Comparison of ENCODE assay signal across 14 cellular contexts in the genomic region with DNA sequence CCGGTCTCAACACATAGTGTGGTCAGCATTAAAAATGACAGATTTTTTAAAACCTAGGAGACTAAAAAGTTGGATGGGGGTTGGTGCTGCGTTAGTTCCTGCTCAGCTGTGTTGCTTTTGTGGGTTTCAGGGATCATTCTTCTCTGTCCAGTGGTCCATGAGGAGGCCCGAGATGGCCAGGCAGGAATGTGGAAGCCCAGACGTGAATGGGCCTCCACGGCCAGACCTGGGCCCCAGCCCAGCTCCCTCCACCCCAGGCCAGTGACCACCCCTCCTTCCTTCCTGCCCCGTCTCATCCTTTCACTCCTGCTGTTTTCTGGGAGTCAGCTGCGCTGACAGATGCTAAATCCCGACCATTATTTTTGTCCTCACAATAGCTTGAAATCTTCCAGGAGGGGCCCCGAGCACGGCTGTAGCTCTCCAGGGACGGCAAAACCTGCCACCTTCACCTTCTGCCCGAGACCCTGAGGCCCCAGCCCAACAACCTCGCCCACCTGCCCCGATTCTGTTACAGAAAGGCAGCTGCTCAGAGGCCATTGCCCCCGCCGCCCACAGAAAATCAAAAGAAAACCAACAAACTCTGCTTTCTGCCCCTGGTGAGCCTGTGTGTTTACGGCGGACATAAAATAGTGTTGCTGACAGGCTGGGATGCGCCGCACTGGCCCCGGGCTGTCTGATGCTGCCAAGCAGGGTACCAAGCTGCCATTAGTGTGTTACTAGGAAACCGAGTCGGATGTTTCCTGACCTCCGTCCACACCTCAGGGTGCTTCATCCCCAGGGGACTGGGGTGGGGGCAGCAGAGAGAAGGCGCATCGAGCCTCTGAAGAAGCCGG.
DNase-seq lines count a peak whose midpoint lies in the region; ATAC-seq and TF ChIP-seq lines count a peak whose summit lies in the region.
"Had no signal": no experiment of that assay in that cellular context is flagged by ENCODE, and none has a peak within 500 bp of the region (broad histone marks: within the 10 kb centered on the region; RNA-seq: fewer than 3 reads in every experiment).

No MANE protein-coding gene starts in this region.

- H3K27me3 ChIP-seq in Karpas-422 (ENCODE audit: low read length) (0 out of 2 replicates have a peak, but pooled peaks cover 3% of the 10 kb centered on the region), spleen (replicated peaks in 1 of 7) (no peaks in the 10 kb centered on the region)

- H3K36me3 Mint-ChIP-seq in chondrocyte (ENCODE audit: low read depth): peaks cover 7% of the 10 kb centered on the region
- H3K36me3 Mint-ChIP-seq: natural killer cell treated with Interleukin-12 subunit alpha and Interleukin-12 subunit beta and Interleukin-15 and Interleukin-18, amount 100 ng/mL, for 72 hours had no signal

- no peak for TF ChIP-seq CTCF in chondrocyte (IDR thresholded peaks at IDR 0.05)
- TF ChIP-seq CTCF in spleen (IDR thresholded peaks at IDR 0.05 in 8 of 11, conservative IDR thresholded peaks at IDR 0.05 in 3 of 11): no peak

- peaks cover 42% of the 10 kb centered on the region for H4K20me1 ChIP-seq in Karpas-422 (ENCODE audit: insufficient read depth, low read depth, low read length)

- ATAC-seq in GM19328 (IDR thresholded peaks at IDR 0.05; ENCODE audit: unreplicated experiment): no peak
- ATAC-seq: natural killer cell treated with Interleukin-12 subunit alpha and Interleukin-12 subunit beta and Interleukin-15 and Interleukin-18, amount 100 ng/mL, for 72 hours had no signal

- no peaks in the 10 kb centered on the region for H3K27me3 Mint-ChIP-seq in chondrocyte (ENCODE audit: low read depth)
- H3K27me3 Mint-ChIP-seq: natural killer cell treated with Interleukin-12 subunit alpha and Interleukin-12 subunit beta and Interleukin-15 and Interleukin-18, amount 100 ng/mL, for 72 hours had no signal

- no peak overlapping the region for H3K4me3 Mint-ChIP-seq in chondrocyte (ENCODE audit: unreplicated experiment)
- H3K4me3 Mint-ChIP-seq: natural killer cell treated with Interleukin-12 subunit alpha and Interleukin-12 subunit beta and Interleukin-15 and Interleukin-18, amount 100 ng/mL, for 72 hours had no signal

- H3K9me3 ChIP-seq in Karpas-422 (ENCODE audit: low read length): no peaks in the 10 kb centered on the region
- no peaks in the 10 kb centered on the region for H3K9me3 ChIP-seq in spleen

- no peaks in the 10 kb centered on the region for H3K79me2 ChIP-seq in Karpas-422 (ENCODE audit: low read length)

- H3K4me1 ChIP-seq in Karpas-422 (ENCODE audit: low read length) (peaks cover 20% of the 10 kb centered on the region), spleen (peaks cover 0 to 61% (median 40%) of the 10 kb centered on the region in 6 donors)

- H3K27ac Mint-ChIP-seq in chondrocyte (ENCODE audit: unreplicated experiment): peak overlapping the region; percentile 59
- H3K27ac Mint-ChIP-seq: natural killer cell treated with Interleukin-12 subunit alpha and Interleukin-12 subunit beta and Interleukin-15 and Interleukin-18, amount 100 ng/mL, for 72 hours had no signal

- H3K9me3 Mint-ChIP-seq in chondrocyte (ENCODE audit: low read depth): no peaks in the 10 kb centered on the region
- H3K9me3 Mint-ChIP-seq: natural killer cell treated with Interleukin-12 subunit alpha and Interleukin-12 subunit beta and Interleukin-15 and Interleukin-18, amount 100 ng/mL, for 72 hours had no signal

- no peak overlapping the region for H3K9ac ChIP-seq in Karpas-422 (ENCODE audit: low read length)

- WGBS in spleen, 5 donors: 67 to 83% (median 79%) methylated on average over 27 of the region's 27 CpGs

- peak overlapping the region; percentile 41 for H3K4me2 ChIP-seq in Karpas-422 (ENCODE audit: low read depth, low read length, poor library complexity, severe bottlenecking)

- no peak overlapping the region for H2AFZ ChIP-seq in Karpas-422 (ENCODE audit: low read length)

- H3K27ac ChIP-seq in Karpas-422 (ENCODE audit: low read length): no peak overlapping the region
- H3K27ac ChIP-seq in spleen: peak overlapping the region in 7 of 8 donors; percentile 47 to 79 (median 60)
- H3K27ac ChIP-seq: 22Rv1 had no signal

- H3K4me3 ChIP-seq in Karpas-422 (ENCODE audit: low read length) (no peak overlapping the region), spleen (peak overlapping the region in 1 of 8 donors; percentile 35)

- peak in 2 of 3 experiments; percentile 47 to 75 for DNase-seq in NCI-H1417 (lab: John Stamatoyannopoulos, UW)
- no peak for DNase-seq in NCI-H1417 treated with DMSO at 0.1 percent for 48 hours (lab: John Stamatoyannopoulos, UW)
- peak; percentile 65 for DNase-seq in Karpas-422
- no peak for DNase-seq in chondrocyte (ENCODE audit: low spot score)
- DNase-seq in spleen: no peak
- DNase-seq in activated CD8-positive, alpha-beta memory T cell treated with anti-CD3 and anti-CD28 coated beads for 24 hours: no peak
- DNase-seq in inferior parietal cortex (ENCODE audit: extremely low spot score): no peak
- DNase-seq: DMS53; NCI-H1092 treated with DMSO at 0.1 percent for 48 hours; stimulated activated CD4-positive, alpha-beta T cell treated with anti-CD3 and anti-CD28 coated beads, Interleukin-12 subunit alpha, Interleukin-12 subunit beta, amount 100 ng/mL, for 4 hours; stimulated activated CD8-positive, alpha-beta memory T cell treated with anti-CD3 and anti-CD28 coated beads, Interleukin-4, amount 100 ng/mL, for 48 hours had no signal

- intact Hi-C loops in spleen (cut with DNase I; ENCODE audit: low total_unique reads): no loop called here

- H3K36me3 ChIP-seq in Karpas-422 (ENCODE audit: insufficient read depth, low read length) (no peaks in the 10 kb centered on the region), spleen (peaks cover 0 to 6% (median 0%) of the 10 kb centered on the region in 6 donors)

- no peaks in the 10 kb centered on the region for H3K9me2 ChIP-seq in Karpas-422 (replicated peaks; ENCODE audit: insufficient read depth, low read length)

- no peak for TF ChIP-seq POLR2A in spleen (IDR thresholded peaks at IDR 0.05)

- peaks cover 11% of the 10 kb centered on the region for H3K4me1 Mint-ChIP-seq in chondrocyte (ENCODE audit: low read depth)

Comparison
In these comparisons a context has a peak if more than half of its experiments do, and no peak if none do; other contexts are left out.
1. DNase-seq: peak in NCI-H1417 (2 of 3) and Karpas-422 (single experiment); none in NCI-H1417 treated with DMSO at 0.1 percent for 48 hours (single experiment), chondrocyte (single experiment), spleen (single experiment), activated CD8-positive, alpha-beta memory T cell treated with anti-CD3 and anti-CD28 coated beads for 24 hours (single experiment) and inferior parietal cortex (single experiment).